ENCODE assay signal across 23 cellular contexts in the genomic region with DNA sequence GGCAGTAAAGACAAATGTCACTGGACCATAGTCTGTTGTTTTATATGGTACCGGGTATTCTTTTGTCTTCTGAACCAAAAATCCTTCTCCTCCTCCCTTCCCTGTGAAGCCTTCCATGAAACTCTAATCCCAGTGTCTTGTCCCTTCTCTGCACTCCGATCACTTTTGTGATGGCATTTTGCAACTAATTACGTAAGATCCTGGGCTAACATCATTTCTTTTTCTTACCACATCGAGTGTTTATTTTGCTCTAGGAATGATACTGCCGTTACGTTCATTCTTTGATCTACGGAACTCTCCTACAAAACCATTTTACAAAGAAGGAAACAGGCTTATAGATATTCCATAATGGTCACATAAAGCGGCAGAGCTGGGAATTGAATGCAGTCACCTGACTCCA.
"Had no signal": no experiment of that assay in that cellular context is flagged by ENCODE, and none has a peak within 500 bp of the region (broad histone marks: within the 10 kb centered on the region; RNA-seq: fewer than 3 reads in every experiment).

No MANE protein-coding gene starts in this region.

- H3K4me3 Mint-ChIP-seq: activated B cell treated with CpG ODN at 0.5 μM for 24 hours; activated CD4-positive, alpha-beta memory T cell treated with anti-CD3 and anti-CD28 coated beads, Interleukin-2, amount 10 ng/mL, durations not matched to agents 7 days and 5 days; activated naive CD8-positive, alpha-beta T cell treated with anti-CD3 and anti-CD28 coated beads, Interleukin-2, amount 10 ng/mL, durations not matched to agents 7 days and 5 days; activated T-helper 17 cell treated with anti-CD3 and anti-CD28 coated beads, Interleukin-2, amount 50 U/mL, for 72 hours; endodermal cell; T-cell had no signal

- ATAC-seq: activated T-helper 17 cell treated with anti-CD3 and anti-CD28 coated beads, Interleukin-2, amount 50 U/mL, for 72 hours; foreskin keratinocyte; T-cell had no signal

- H3K4me3 ChIP-seq: prostate gland, right atrium auricular region, tibial nerve, vagina had no signal

- DNase-seq: activated B cell treated with CpG ODN at 0.5 μM for 24 hours; activated CD4-positive, alpha-beta memory T cell treated with anti-CD3 and anti-CD28 coated beads, Interleukin-2, amount 10 ng/mL, durations not matched to agents 7 days and 5 days; activated CD4-positive, alpha-beta T cell treated with anti-CD3 and anti-CD28 coated beads for 4 hours; activated naive CD4-positive, alpha-beta T cell treated with Interleukin-2 at 50 U/mL for 16 hours; activated naive CD8-positive, alpha-beta T cell treated with anti-CD3 and anti-CD28 coated beads, Interleukin-2, amount 10 ng/mL, durations not matched to agents 7 days and 5 days; activated T-cell treated with anti-CD3 and anti-CD28 coated beads, Interleukin-2, amount 50 U/mL, for 1 hour; aorta; endodermal cell; foreskin keratinocyte; glutamatergic neuron; islet precursor cell; mammary epithelial cell; stimulated activated CD4-positive, alpha-beta T cell treated with anti-CD3 and anti-CD28 coated beads, Interleukin-12 subunit alpha, Interleukin-12 subunit beta, amount 100 ng/mL, for 4 hours; stimulated activated CD4-positive, alpha-beta T cell treated with anti-CD3 and anti-CD28 coated beads, Interleukin-1b, Interleukin-23, amount 100 ng/mL, for 48 hours; stimulated activated CD8-positive, alpha-beta memory T cell treated with anti-CD3 and anti-CD28 coated beads, Interleukin-4, amount 100 ng/mL, for 48 hours; stimulated activated naive CD4-positive, alpha-beta T cell treated with Interleukin-2 at 50 U/mL for 16 hours; T-cell had no signal

- H3K9me3 ChIP-seq: prostate gland, right atrium auricular region, tibial nerve, vagina had no signal

- H3K27ac Mint-ChIP-seq: activated B cell treated with CpG ODN at 0.5 μM for 24 hours; activated CD4-positive, alpha-beta memory T cell treated with anti-CD3 and anti-CD28 coated beads, Interleukin-2, amount 10 ng/mL, durations not matched to agents 7 days and 5 days; activated naive CD8-positive, alpha-beta T cell treated with anti-CD3 and anti-CD28 coated beads, Interleukin-2, amount 10 ng/mL, durations not matched to agents 7 days and 5 days; activated T-helper 17 cell treated with anti-CD3 and anti-CD28 coated beads, Interleukin-2, amount 50 U/mL, for 72 hours; endodermal cell; T-cell had no signal

- H3K27me3 ChIP-seq: foreskin keratinocyte, right atrium auricular region, tibial nerve, vagina had no signal

- H3K4me1 ChIP-seq: foreskin keratinocyte, prostate gland had no signal

- H3K4me1 Mint-ChIP-seq: activated B cell treated with CpG ODN at 0.5 μM for 24 hours; activated CD4-positive, alpha-beta memory T cell treated with anti-CD3 and anti-CD28 coated beads, Interleukin-2, amount 10 ng/mL, durations not matched to agents 7 days and 5 days; activated naive CD8-positive, alpha-beta T cell treated with anti-CD3 and anti-CD28 coated beads, Interleukin-2, amount 10 ng/mL, durations not matched to agents 7 days and 5 days; activated T-helper 17 cell treated with anti-CD3 and anti-CD28 coated beads, Interleukin-2, amount 50 U/mL, for 72 hours; endodermal cell; T-cell had no signal

- H3K9me3 Mint-ChIP-seq: activated B cell treated with CpG ODN at 0.5 μM for 24 hours; activated CD4-positive, alpha-beta memory T cell treated with anti-CD3 and anti-CD28 coated beads, Interleukin-2, amount 10 ng/mL, durations not matched to agents 7 days and 5 days; activated naive CD8-positive, alpha-beta T cell treated with anti-CD3 and anti-CD28 coated beads, Interleukin-2, amount 10 ng/mL, durations not matched to agents 7 days and 5 days; activated T-helper 17 cell treated with anti-CD3 and anti-CD28 coated beads, Interleukin-2, amount 50 U/mL, for 72 hours; endodermal cell; T-cell had no signal

- H3K27ac ChIP-seq: epithelial cell of prostate, foreskin keratinocyte, prostate gland, right atrium auricular region, vagina had no signal

- H3K27me3 Mint-ChIP-seq: activated B cell treated with CpG ODN at 0.5 μM for 24 hours; activated CD4-positive, alpha-beta memory T cell treated with anti-CD3 and anti-CD28 coated beads, Interleukin-2, amount 10 ng/mL, durations not matched to agents 7 days and 5 days; activated naive CD8-positive, alpha-beta T cell treated with anti-CD3 and anti-CD28 coated beads, Interleukin-2, amount 10 ng/mL, durations not matched to agents 7 days and 5 days; activated T-helper 17 cell treated with anti-CD3 and anti-CD28 coated beads, Interleukin-2, amount 50 U/mL, for 72 hours; T-cell had no signal

- H3K36me3 ChIP-seq: right atrium auricular region, vagina had no signal
